Comparison of ENCODE assay signal across 19 cellular contexts in the genomic region with DNA sequence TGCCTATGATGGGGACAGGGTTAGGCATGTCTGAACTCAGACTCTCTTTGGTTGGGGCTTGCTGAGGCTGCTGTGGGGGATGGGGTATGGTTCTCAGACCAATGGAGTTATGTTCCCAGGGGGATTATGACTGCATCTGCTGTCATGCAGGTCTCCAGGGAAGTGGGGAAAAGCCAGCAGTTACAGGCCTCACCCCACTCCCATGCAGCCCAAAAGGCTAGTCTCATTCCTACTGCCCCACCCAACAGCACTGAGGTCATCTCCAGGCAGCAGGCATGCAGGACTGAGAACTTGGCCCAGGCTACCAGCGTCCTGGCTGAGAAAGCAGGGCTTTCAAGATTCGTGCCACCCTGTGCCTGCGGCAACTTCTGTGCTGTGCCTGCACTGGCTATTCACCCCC.
A peak's percentile ranks its signal among the peaks of the same experiment; 100 is the strongest.
DNase-seq lines count a peak whose midpoint lies in the region; ATAC-seq and TF ChIP-seq lines count a peak whose summit lies in the region.
"Had no signal": no experiment of that assay in that cellular context is flagged by ENCODE, and none has a peak within 500 bp of the region (broad histone marks: within the 10 kb centered on the region; RNA-seq: fewer than 3 reads in every experiment).

No MANE protein-coding gene starts in this region.

- 65 to 71% (median 67%) methylated on average over 3 of the region's 3 CpGs for WGBS in heart left ventricle, 4 donors

- intact Hi-C loops in heart left ventricle (cut with DNase I), result no loop called here

- H3K27me3 ChIP-seq in heart left ventricle (peaks cover 0 to 3% (median 0%) of the 10 kb centered on the region in 9 donors), right atrium auricular region (no peaks in the 10 kb centered on the region), RWPE2 (ENCODE audit: insufficient read depth, poor library complexity, severe bottlenecking) (no peaks in the 10 kb centered on the region)
- H3K27me3 ChIP-seq: neutrophil, Peyer's patch had no signal

- peak in 3 of 4 donors; percentile 18 to 52 (median 24) for ATAC-seq in heart left ventricle
- ATAC-seq in RWPE2 (ENCODE audit: low read depth), result peak; percentile 97
- ATAC-seq in SK-N-SH treated with all-trans-retinoic acid at 6 μM for 48 hours, result no peak
- ATAC-seq: K562, mucosa of descending colon had no signal

- H3K9me3 ChIP-seq in heart left ventricle (no peaks in the 10 kb centered on the region), right atrium auricular region (no peaks in the 10 kb centered on the region), RWPE2 (ENCODE audit: severe bottlenecking) (no peaks in the 10 kb centered on the region)
- H3K9me3 ChIP-seq: adrenal gland, mucosa of descending colon, neutrophil, Peyer's patch had no signal

- H3K4me1 ChIP-seq in heart left ventricle (no peaks in the 10 kb centered on the region), right atrium auricular region (no peaks in the 10 kb centered on the region), RWPE2 (ENCODE audit: insufficient read depth, poor library complexity, severe bottlenecking) (peaks cover 8% of the 10 kb centered on the region)
- H3K4me1 ChIP-seq: adrenal gland, Peyer's patch had no signal

- TF ChIP-seq CTCF in heart left ventricle (IDR thresholded peaks at IDR 0.05) (no peak), right atrium auricular region (IDR thresholded peaks at IDR 0.05) (no peak), RWPE2 (IDR thresholded peaks at IDR 0.05; ENCODE audit: poor library complexity, severe bottlenecking) (no peak), fibroblast of the aortic adventitia (IDR thresholded peaks at IDR 0.05; ENCODE audit: insufficient read depth, low read length) (no peak)

- no peak for TF ChIP-seq POLR2A in heart left ventricle (IDR thresholded peaks at IDR 0.05)

- peak in 3 of 5 donors; percentile 12 to 41 (median 29) for DNase-seq in heart left ventricle
- no peak for DNase-seq in right atrium auricular region (ENCODE audit: low spot score)
- DNase-seq in RWPE2 (ENCODE audit: low spot score), result peak; percentile 75
- DNase-seq in fibroblast of the aortic adventitia (ENCODE audit: low read depth), result peak; percentile 32
- peak; percentile 18 for DNase-seq in stromal cell of bone marrow (ENCODE audit: low read depth)
- no peak for DNase-seq in NCI-H1694 treated with DMSO at 0.1 percent for 48 hours (lab: John Stamatoyannopoulos, UW)
- DNase-seq in pons (ENCODE audit: low spot score), result no peak
- DNase-seq: activated CD4-positive, alpha-beta T cell treated with anti-CD3 and anti-CD28 coated beads, Interleukin-2, amount 10 ng/mL, durations not matched to agents 7 days and 5 days; activated CD8-positive, alpha-beta memory T cell treated with anti-CD3 and anti-CD28 coated beads, Interleukin-2, amount 50 U/mL, for 48 hours; activated gamma-delta T cell; adrenal gland; CD8-positive, alpha-beta memory T cell; effector CD4-positive, alpha-beta T cell; NCI-H1092; Peyer's patch had no signal

- H3K36me3 ChIP-seq in heart left ventricle, result no peaks in the 10 kb centered on the region
- H3K36me3 ChIP-seq in right atrium auricular region, result no peaks in the 10 kb centered on the region
- H3K36me3 ChIP-seq in RWPE2 (ENCODE audit: low read depth), result no peaks in the 10 kb centered on the region
- H3K36me3 ChIP-seq: adrenal gland, neutrophil, Peyer's patch had no signal

- H3K27ac ChIP-seq in heart left ventricle, result no peak overlapping the region
- no peak overlapping the region for H3K27ac ChIP-seq in right atrium auricular region
- peak overlapping the region; percentile 17 for H3K27ac ChIP-seq in RWPE2 (ENCODE audit: poor library complexity, severe bottlenecking)
- H3K27ac ChIP-seq: adrenal gland, neutrophil, Peyer's patch had no signal

- H3K4me3 ChIP-seq in heart left ventricle, result no peak overlapping the region
- H3K4me3 ChIP-seq in right atrium auricular region, result no peak overlapping the region
- no peak overlapping the region for H3K4me3 ChIP-seq in RWPE2 (ENCODE audit: severe bottlenecking)
- no peak overlapping the region for H3K4me3 ChIP-seq in fibroblast of the aortic adventitia (ENCODE audit: low read depth, low read length)
- H3K4me3 ChIP-seq: adrenal gland, K562, mucosa of descending colon, Peyer's patch had no signal

TF ChIP-seq in SK-N-SH treated with all-trans-retinoic acid at 6 μM for 48 hours, 23 proteins besides CTCF, POLR2A, EP300 and RAD21:
- no peak for TF ChIP-seq OSR1 (CRISPR knock-in tag; IDR thresholded peaks at IDR 0.05)
- TF ChIP-seq ZC3H10 (CRISPR knock-in tag; IDR thresholded peaks at IDR 0.05), result no peak
- no peak for TF ChIP-seq ZNF565 (CRISPR knock-in tag; conservative IDR thresholded peaks at IDR 0.05; ENCODE audit: low read depth)
- TF ChIP-seq ZFP3 (CRISPR knock-in tag; IDR thresholded peaks at IDR 0.05), result no peak
- TF ChIP-seq, protein P1, sequence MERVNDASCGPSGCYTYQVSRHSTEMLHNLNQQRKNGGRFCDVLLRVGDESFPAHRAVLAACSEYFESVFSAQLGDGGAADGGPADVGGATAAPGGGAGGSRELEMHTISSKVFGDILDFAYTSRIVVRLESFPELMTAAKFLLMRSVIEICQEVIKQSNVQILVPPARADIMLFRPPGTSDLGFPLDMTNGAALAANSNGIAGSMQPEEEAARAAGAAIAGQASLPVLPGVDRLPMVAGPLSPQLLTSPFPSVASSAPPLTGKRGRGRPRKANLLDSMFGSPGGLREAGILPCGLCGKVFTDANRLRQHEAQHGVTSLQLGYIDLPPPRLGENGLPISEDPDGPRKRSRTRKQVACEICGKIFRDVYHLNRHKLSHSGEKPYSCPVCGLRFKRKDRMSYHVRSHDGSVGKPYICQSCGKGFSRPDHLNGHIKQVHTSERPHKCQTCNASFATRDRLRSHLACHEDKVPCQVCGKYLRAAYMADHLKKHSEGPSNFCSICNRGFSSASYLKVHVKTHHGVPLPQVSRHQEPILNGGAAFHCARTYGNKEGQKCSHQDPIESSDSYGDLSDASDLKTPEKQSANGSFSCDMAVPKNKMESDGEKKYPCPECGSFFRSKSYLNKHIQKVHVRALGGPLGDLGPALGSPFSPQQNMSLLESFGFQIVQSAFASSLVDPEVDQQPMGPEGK (CRISPR knock-in tag; IDR thresholded peaks at IDR 0.05; ENCODE audit: borderline replicate concordance), result no peak
- no peak for TF ChIP-seq ARNTL (CRISPR knock-in tag; IDR thresholded peaks at IDR 0.05; ENCODE audit: borderline replicate concordance, low read depth)
- no peak for TF ChIP-seq ZNF8 (CRISPR knock-in tag; IDR thresholded peaks at IDR 0.05)
- TF ChIP-seq PPARA (CRISPR knock-in tag; IDR thresholded peaks at IDR 0.05; ENCODE audit: borderline replicate concordance), result no peak
- no peak for TF ChIP-seq SNAI2 (CRISPR knock-in tag; IDR thresholded peaks at IDR 0.05)
- TF ChIP-seq TCF4 (CRISPR knock-in tag; IDR thresholded peaks at IDR 0.05; ENCODE audit: borderline replicate concordance), result no peak

Comparison
In these comparisons a context has a peak if more than half of its experiments do, and no peak if none do; other contexts are left out.
1. DNase-seq: peak in heart left ventricle (3 of 5), RWPE2 (single experiment), fibroblast of the aortic adventitia (single experiment) and stromal cell of bone marrow (single experiment); none in right atrium auricular region (single experiment), NCI-H1694 treated with DMSO at 0.1 percent for 48 hours (single experiment) and pons (single experiment).